In genomic region chrX:41739871-41740270, GRCh38 we compare ENCODE assay signal across 21 cellular contexts. TPM values are rescaled to one million over a fixed set of nuclear protein-coding genes. Genes with fewer than 3 reads are reported as not detected.
"Had no signal": no experiment of that assay in that cellular context is flagged by ENCODE, and none has a peak within 500 bp of the region (broad histone marks: within the 10 kb centered on the region; RNA-seq: fewer than 3 reads in every experiment).

No MANE protein-coding gene starts in this region.

- H3K9me3 ChIP-seq: neutrophil, ovary, prostate gland, thoracic aorta, vagina had no signal

- H3K36me3 ChIP-seq: neutrophil, ovary, prostate gland, thoracic aorta, WERI-Rb-1 had no signal

- H3K27me3 ChIP-seq: hepatocyte, neutrophil, ovary, vagina had no signal

- FAIRE-seq: TTC549 had no signal

- H3K79me2 ChIP-seq: hepatocyte had no signal

- H3K27ac ChIP-seq: hepatocyte, neutrophil, ovary, prostate gland, thoracic aorta, vagina, WERI-Rb-1 had no signal

- H3K4me2 ChIP-seq: hepatocyte had no signal

- H3K4me3 ChIP-seq: hepatocyte, ovary, prostate gland, thoracic aorta, vagina had no signal

- H3K4me1 ChIP-seq: prostate gland, vagina had no signal

- ATAC-seq: esophagus mucosa; natural killer cell treated with Interleukin-12 subunit alpha and Interleukin-12 subunit beta and Interleukin-15 and Interleukin-18, amount 100 ng/mL, for 72 hours; stimulated activated naive B cell treated with anti-CD40 and anti-IgM and Interleukin-4, amounts not matched to agents 10 μg/mL and 1 μg/mL and 100 μg/mL, for 72 hours had no signal

- H2AFZ ChIP-seq: hepatocyte had no signal

- DNase-seq: activated CD4-positive, alpha-beta T cell treated with anti-CD3 and anti-CD28 coated beads, Interleukin-2, amount 50 U/mL, for 4 hours; activated naive CD4-positive, alpha-beta T cell treated with Interleukin-2 at 50 U/mL for 16 hours; activated T-cell treated with anti-CD3 and anti-CD28 coated beads, Interleukin-2, amount 50 U/mL, for 48 hours; anterior cingulate cortex; effector CD4-positive, alpha-beta T cell; foreskin melanocyte; ovary; stimulated activated CD4-positive, alpha-beta T cell treated with anti-CD3 and anti-CD28 coated beads, Interleukin-2, amount 100 ng/mL, for 48 hours; stimulated activated CD8-positive, alpha-beta memory T cell treated with anti-CD3 and anti-CD28 coated beads, Interleukin-4, amount 100 ng/mL, for 48 hours; stimulated activated naive B cell treated with anti-CD40 and anti-IgM and Interleukin-4, amounts not matched to agents 10 μg/mL and 1 μg/mL and 100 μg/mL, for 72 hours; WERI-Rb-1 had no signal

RNA-seq across cellular contexts. Expression of gene GPR82, which starts 15.9 kb away (rescaled TPM):
- total RNA-seq: cardiac septum, chondrocyte, vagina had no signal

RNA-seq across cellular contexts. Expression of gene GPR34, which starts 51.1 kb away (rescaled TPM):
- total RNA-seq: chondrocyte had no signal
